In the genomic region with DNA sequence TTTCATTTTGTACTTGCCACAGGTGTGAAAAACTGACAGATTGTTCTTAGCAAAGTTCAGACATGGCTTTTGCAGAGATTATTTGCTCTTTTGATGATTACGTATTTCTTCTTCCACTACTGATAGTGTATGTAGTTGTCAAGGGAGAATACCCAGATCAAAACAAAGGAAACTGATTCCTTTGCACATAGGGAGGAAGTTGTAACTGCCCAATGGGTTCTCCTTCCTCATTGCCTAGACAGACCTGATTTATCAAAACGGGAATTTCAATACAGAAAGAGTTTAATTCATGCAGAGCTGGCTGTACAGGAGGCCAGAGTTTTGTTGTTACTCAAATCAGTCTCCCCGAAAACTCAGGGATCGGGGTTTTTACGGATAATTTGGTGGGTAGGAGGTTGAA, we compare ENCODE assay signal across 19 cellular contexts.
DNase-seq lines count a peak whose midpoint lies in the region; ATAC-seq and TF ChIP-seq lines count a peak whose summit lies in the region.
"Had no signal": no experiment of that assay in that cellular context is flagged by ENCODE, and none has a peak within 500 bp of the region (broad histone marks: within the 10 kb centered on the region; RNA-seq: fewer than 3 reads in every experiment).

No MANE protein-coding gene starts in this region.

- H3K9me3 Mint-ChIP-seq in activated naive CD4-positive, alpha-beta T cell treated with anti-CD3 and anti-CD28 coated beads, Interleukin-2, amount 10 ng/mL, durations not matched to agents 7 days and 5 days = no peaks in the 10 kb centered on the region
- H3K9me3 Mint-ChIP-seq in immature natural killer cell = no peaks in the 10 kb centered on the region
- no peaks in the 10 kb centered on the region for H3K9me3 Mint-ChIP-seq in stimulated activated memory B cell treated with anti-CD40 and anti-IgM and Interleukin-4, amounts not matched to agents 10 μg/mL and 1 μg/mL and 100 μg/mL, for 72 hours

- H3K79me2 ChIP-seq in OCI-LY7 (ENCODE audit: insufficient read depth, low read depth, low read length) = no peaks in the 10 kb centered on the region

- 90 to 92% methylated on average over 5 of the region's 5 CpGs for WGBS in aorta, 2 donors

- no peaks in the 10 kb centered on the region for H4K20me1 ChIP-seq in OCI-LY7 (ENCODE audit: insufficient read depth, low read length)

- no peaks in the 10 kb centered on the region for H3K27me3 Mint-ChIP-seq in activated naive CD4-positive, alpha-beta T cell treated with anti-CD3 and anti-CD28 coated beads, Interleukin-2, amount 10 ng/mL, durations not matched to agents 7 days and 5 days
- no peaks in the 10 kb centered on the region for H3K27me3 Mint-ChIP-seq in immature natural killer cell (ENCODE audit: low read depth in 3 of 3)
- no peaks in the 10 kb centered on the region for H3K27me3 Mint-ChIP-seq in stimulated activated memory B cell treated with anti-CD40 and anti-IgM and Interleukin-4, amounts not matched to agents 10 μg/mL and 1 μg/mL and 100 μg/mL, for 72 hours

- no TSS peak for BruUV-seq in OCI-LY7 (replicated peaks; lab: Mats Ljungman, UMichigan)

- H3K27ac ChIP-seq in OCI-LY7 (ENCODE audit: low read depth, low read length, poor library complexity, severe bottlenecking) (no peak overlapping the region), aorta (ENCODE audit: low read depth in 1 of 2, low read length in 2 of 2) (no peak overlapping the region)
- H3K27ac ChIP-seq: sigmoid colon had no signal

- POLR2A ChIA-PET in OCI-LY7 (lab: Charles Lee) = interaction anchor here (0.5 to 2.2 kb wide), 3 partner anchors 8 to 47 kb away, joined by 4 to 11 read pairs (median 4); no protein-coding TSS in a partner anchor

- no peaks in the 10 kb centered on the region for H3K9me3 ChIP-seq in OCI-LY7 (ENCODE audit: low read length)
- no peaks in the 10 kb centered on the region for H3K9me3 ChIP-seq in aorta (ENCODE audit: control insufficient read depth, low read length)
- H3K9me3 ChIP-seq: sigmoid colon had no signal

- no peak for TF ChIP-seq CTCF in OCI-LY7 (conservative IDR thresholded peaks at IDR 0.05; ENCODE audit: low read length)

- H2AFZ ChIP-seq in OCI-LY7 (ENCODE audit: low read length) = peak overlapping the region; percentile 66; the same call in 1 of the 2 replicates

- H3K4me3 ChIP-seq in OCI-LY7 (ENCODE audit: low read depth, low read length, poor library complexity, severe bottlenecking) (no peak overlapping the region), aorta (ENCODE audit: low read length in 2 of 2) (no peak overlapping the region)
- H3K4me3 ChIP-seq: sigmoid colon had no signal

- H3K4me1 ChIP-seq in OCI-LY7 (ENCODE audit: insufficient read depth, low read length, poor library complexity, severe bottlenecking) (peaks cover 15% of the 10 kb centered on the region), aorta (ENCODE audit: control insufficient read depth in 1 of 2, insufficient read depth in 2 of 2, low read length in 2 of 2) (peaks cover 0 to 2% of the 10 kb centered on the region in 2 donors)

- no peaks in the 10 kb centered on the region for H3K27me3 ChIP-seq in aorta (ENCODE audit: control insufficient read depth in 1 of 2, insufficient read depth in 2 of 2, low read length in 1 of 2)
- H3K27me3 ChIP-seq: sigmoid colon had no signal

- CTCF ChIA-PET in activated naive CD4-positive, alpha-beta T cell treated with anti-CD3 and anti-CD28 coated beads, Interleukin-2, amount 10 ng/mL, durations not matched to agents 7 days and 5 days (lab: Charles Lee) = interaction anchor here (1.0 to 2.3 kb wide), 2 partner anchors 10 to 60 kb away, joined by 4 to 7 read pairs; no protein-coding TSS in a partner anchor
- CTCF ChIA-PET in OCI-LY7 (lab: Charles Lee; ENCODE audit: unreplicated experiment) = interaction anchor here (0.8 kb wide), 1 partner anchor 10 kb away, joined by 3 read pairs; no protein-coding TSS in a partner anchor

- no peaks in the 10 kb centered on the region for H3K9me2 ChIP-seq in OCI-LY7 (ENCODE audit: insufficient read depth, low read length)

- H3K36me3 ChIP-seq in OCI-LY7 (ENCODE audit: insufficient read depth, low read length) (no peaks in the 10 kb centered on the region), aorta (ENCODE audit: control insufficient read depth in 1 of 2, insufficient read depth in 2 of 2, low read length in 1 of 2) (no peaks in the 10 kb centered on the region)
- H3K36me3 ChIP-seq: sigmoid colon had no signal

- DNase-seq in activated naive CD4-positive, alpha-beta T cell treated with anti-CD3 and anti-CD28 coated beads, Interleukin-2, amount 10 ng/mL, durations not matched to agents 7 days and 5 days = no peak
- DNase-seq in activated naive CD4-positive, alpha-beta T cell (lab: John Stamatoyannopoulos, UW) = no peak
- DNase-seq in OCI-LY7 (ENCODE audit: low spot score) (no peak), immature natural killer cell (no peak), NCI-H226 (no peak), aorta (no peak), anterior cingulate cortex (lab: John Stamatoyannopoulos, UW) (no peak)
- DNase-seq: activated CD4-positive, alpha-beta T cell treated with anti-CD3 and anti-CD28 coated beads for 1 hour; activated T-cell treated with anti-CD3 and anti-CD28 coated beads, Interleukin-2, amount 50 U/mL, for 1 hour; amniotic stem cell; DMS153; H7; IMR-90; NCI-H1105 treated with DMSO at 0.1 percent for 48 hours; NCI-H2227 treated with DMSO at 0.1 percent for 48 hours; sigmoid colon; stimulated activated CD4-positive, alpha-beta T cell treated with anti-CD3 and anti-CD28 coated beads, Interleukin-4, amount 100 ng/mL, for 24 hours; SW 1271 had no signal

- ATAC-seq in stimulated activated memory B cell treated with anti-CD40 and anti-IgM and Interleukin-4, amounts not matched to agents 10 μg/mL and 1 μg/mL and 100 μg/mL, for 72 hours = no peak
- no peak for ATAC-seq in aorta (ENCODE audit: low FRiP score)

- H3K27ac Mint-ChIP-seq in activated naive CD4-positive, alpha-beta T cell treated with anti-CD3 and anti-CD28 coated beads, Interleukin-2, amount 10 ng/mL, durations not matched to agents 7 days and 5 days = peak overlapping the region; percentile 35
- H3K27ac Mint-ChIP-seq in immature natural killer cell = peak overlapping the region in 4 of 6 donors; percentile 42 to 80 (median 66)
- peak overlapping the region; percentile 55 for H3K27ac Mint-ChIP-seq in stimulated activated memory B cell treated with anti-CD40 and anti-IgM and Interleukin-4, amounts not matched to agents 10 μg/mL and 1 μg/mL and 100 μg/mL, for 72 hours

- H3K4me2 ChIP-seq in OCI-LY7 (ENCODE audit: low read length) = no peak overlapping the region

- peaks cover 44% of the 10 kb centered on the region for H3K4me1 Mint-ChIP-seq in activated naive CD4-positive, alpha-beta T cell treated with anti-CD3 and anti-CD28 coated beads, Interleukin-2, amount 10 ng/mL, durations not matched to agents 7 days and 5 days
- H3K4me1 Mint-ChIP-seq in immature natural killer cell = peaks cover 9 to 22% of the 10 kb centered on the region in 2 donors
- H3K4me1 Mint-ChIP-seq in stimulated activated memory B cell treated with anti-CD40 and anti-IgM and Interleukin-4, amounts not matched to agents 10 μg/mL and 1 μg/mL and 100 μg/mL, for 72 hours = peaks cover 10% of the 10 kb centered on the region

- no peak overlapping the region for H3K4me3 Mint-ChIP-seq in activated naive CD4-positive, alpha-beta T cell treated with anti-CD3 and anti-CD28 coated beads, Interleukin-2, amount 10 ng/mL, durations not matched to agents 7 days and 5 days
- H3K4me3 Mint-ChIP-seq in immature natural killer cell = no peak overlapping the region
- H3K4me3 Mint-ChIP-seq in stimulated activated memory B cell treated with anti-CD40 and anti-IgM and Interleukin-4, amounts not matched to agents 10 μg/mL and 1 μg/mL and 100 μg/mL, for 72 hours = no peak overlapping the region

- intact Hi-C loops in OCI-LY7 (cut with micrococcal nuclease; ENCODE audit: unreplicated experiment) = no loop called here
- intact Hi-C loops in aorta (cut with DNase I) = no loop called here

- peaks cover 2% of the 10 kb centered on the region for H3K36me3 Mint-ChIP-seq in activated naive CD4-positive, alpha-beta T cell treated with anti-CD3 and anti-CD28 coated beads, Interleukin-2, amount 10 ng/mL, durations not matched to agents 7 days and 5 days
- H3K36me3 Mint-ChIP-seq in immature natural killer cell = no peaks in the 10 kb centered on the region
- H3K36me3 Mint-ChIP-seq in stimulated activated memory B cell treated with anti-CD40 and anti-IgM and Interleukin-4, amounts not matched to agents 10 μg/mL and 1 μg/mL and 100 μg/mL, for 72 hours = no peaks in the 10 kb centered on the region
